Comparison of ENCODE assay signal across 1 cellular context in genomic region chr1:181089777-181090505, GRCh38.
A peak's percentile ranks its signal among the peaks of the same experiment; 100 is the strongest.
TF ChIP-seq lines count a peak whose summit lies in the region.

No MANE protein-coding gene starts in this region.

TF ChIP-seq in K562, 482 proteins besides CTCF, POLR2A, EP300 and RAD21 (continued from another document and continues in another):
- peak; percentile 54 for TF ChIP-seq MGA (IDR thresholded peaks at IDR 0.05)
- peak; percentile 54 for TF ChIP-seq EGR1 (conservative IDR thresholded peaks at IDR 0.05)
- TF ChIP-seq AFF4 (CRISPR knock-in tag; IDR thresholded peaks at IDR 0.05): peak; percentile 69
- peak; percentile 66 for TF ChIP-seq SAP30 (IDR thresholded peaks at IDR 0.05; ENCODE audit: borderline replicate concordance, insufficient read depth, low read depth, low read length, poor library complexity, severe bottlenecking)
- TF ChIP-seq PPARD (CRISPR knock-in tag; IDR thresholded peaks at IDR 0.05): no peak
- TF ChIP-seq CREB3L1 (IDR thresholded peaks at IDR 0.05; ENCODE audit: borderline replicate concordance, low read depth): peak; percentile 13; the same call in 1 of the 2 replicates
- TF ChIP-seq BMI1 (IDR thresholded peaks at IDR 0.05; ENCODE audit: low read length): no peak
- no peak for TF ChIP-seq CEBPG (CRISPR knock-in tag; IDR thresholded peaks at IDR 0.05)
- no peak for TF ChIP-seq CEBPG (tag; conservative IDR thresholded peaks at IDR 0.05 in 1 of 2, IDR thresholded peaks at IDR 0.05 in 1 of 2)
- TF ChIP-seq ZNF79 (CRISPR knock-in tag; IDR thresholded peaks at IDR 0.05; ENCODE audit: low read depth): no peak
- TF ChIP-seq XRCC5 (IDR thresholded peaks at IDR 0.05; ENCODE audit: low read depth, low read length): peak; percentile 52; the same call in 1 of the 2 replicates
- 0 out of 2 replicates have a peak, but pooled peaks have one; percentile 33 for TF ChIP-seq HDAC2 (IDR thresholded peaks at IDR 0.05)
- TF ChIP-seq FIP1L1 (IDR thresholded peaks at IDR 0.05; ENCODE audit: low read depth, low read length, poor library complexity, severe bottlenecking): no peak
- TF ChIP-seq ZNF57 (CRISPR knock-in tag; IDR thresholded peaks at IDR 0.05): peak; percentile 12; the same call in 1 of the 2 replicates
- TF ChIP-seq POU5F1 (IDR thresholded peaks at IDR 0.05; ENCODE audit: borderline replicate concordance, low read depth, low read length, partially characterized antibody): no peak
- 0 out of 2 replicates have a peak, but pooled peaks have one; percentile 29 for TF ChIP-seq ARID3B (CRISPR knock-in tag; IDR thresholded peaks at IDR 0.05; ENCODE audit: borderline replicate concordance)
- TF ChIP-seq SNIP1 (IDR thresholded peaks at IDR 0.05; ENCODE audit: low read depth): no peak
- peak; percentile 87 for TF ChIP-seq ZFX (CRISPR knock-in tag; IDR thresholded peaks at IDR 0.05)
- peak; percentile 13; the same call in 1 of the 2 replicates for TF ChIP-seq USF1 (CRISPR knock-in tag; IDR thresholded peaks at IDR 0.05)
- TF ChIP-seq GABPA (tag; conservative IDR thresholded peaks at IDR 0.05; ENCODE audit: low read depth): peak; percentile 57; the same call in 1 of the 2 replicates
- peak; percentile 57 for TF ChIP-seq NKRF (IDR thresholded peaks at IDR 0.05; ENCODE audit: borderline replicate concordance)
- 0 out of 2 replicates have a peak, but pooled peaks have one; percentile 30 for TF ChIP-seq ATF4 (CRISPR knock-in tag; IDR thresholded peaks at IDR 0.05)
- peak; percentile 37; the same call in 1 of the 2 replicates for TF ChIP-seq EP400 (IDR thresholded peaks at IDR 0.05)
- TF ChIP-seq ZNF224 (CRISPR knock-in tag; IDR thresholded peaks at IDR 0.05): no peak
- peak; percentile 95 for TF ChIP-seq CCNT2 (IDR thresholded peaks at IDR 0.05; ENCODE audit: borderline replicate concordance, extremely low read depth, insufficient read length, low read depth, low read length)
- TF ChIP-seq L3MBTL2 (IDR thresholded peaks at IDR 0.05): peak; percentile 79
- no peak for TF ChIP-seq GTF2B (IDR thresholded peaks at IDR 0.05; ENCODE audit: extremely low read depth, insufficient read length)
- TF ChIP-seq MLLT1 (IDR thresholded peaks at IDR 0.05): peak; percentile 33 to 71; a peak in 2 of 4 replicates
